9 cellular contexts compared by ENCODE assay signal in the genomic region with DNA sequence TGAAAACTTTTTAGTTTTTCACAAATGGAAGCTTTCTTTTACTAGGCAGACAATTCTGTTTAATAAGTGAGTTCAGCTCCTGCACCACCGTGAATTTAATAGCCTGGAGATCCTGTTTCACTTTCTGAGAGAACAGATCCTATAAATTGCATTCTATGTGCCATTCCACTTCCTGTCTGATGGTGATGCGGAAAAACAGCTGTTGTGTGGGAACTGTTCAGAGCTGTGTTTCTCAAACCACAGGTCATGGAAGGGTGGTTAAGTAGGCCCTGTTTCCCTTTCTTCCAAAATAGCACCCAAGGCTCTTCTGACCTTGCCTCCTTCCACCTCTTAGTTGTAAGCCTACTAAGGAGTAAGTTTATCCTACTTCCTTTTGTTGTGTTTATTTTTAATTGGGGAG.
A peak's percentile ranks its signal among the peaks of the same experiment; 100 is the strongest.
DNase-seq lines count a peak whose midpoint lies in the region; ATAC-seq and TF ChIP-seq lines count a peak whose summit lies in the region.
"Had no signal": no experiment of that assay in that cellular context is flagged by ENCODE, and none has a peak within 500 bp of the region (broad histone marks: within the 10 kb centered on the region; RNA-seq: fewer than 3 reads in every experiment).

No MANE protein-coding gene starts in this region.

- H3K4me1 ChIP-seq in Panc1 (ENCODE audit: control insufficient read depth, insufficient read depth, low read length) (peaks cover 13% of the 10 kb centered on the region), HAP-1 (no peaks in the 10 kb centered on the region)

- in situ Hi-C loops in Panc1 (cut with HindIII; ENCODE audit: low pct_unique_long_range_greater_than_20kb, low sequenced_read_pairs) = no loop called here
- in situ Hi-C loops in HAP-1 (cut with MboI; ENCODE audit: low sequenced_read_pairs) = loop anchor here (25.0 kb wide), 1 partner anchor 830 kb away; no protein-coding TSS in a partner anchor

- peak overlapping the region; percentile 52; the same call in 1 of the 2 replicates for H3K27ac ChIP-seq in Panc1 (ENCODE audit: low read length)
- H3K27ac ChIP-seq: A549 had no signal

- intact Hi-C loops in Panc1 (cut with micrococcal nuclease; ENCODE audit: unreplicated experiment) = loop anchor here (5.0 to 10.0 kb wide), 3 partner anchors 212 to 1215 kb away; no protein-coding TSS in a partner anchor

- H3K4me3 ChIP-seq in Panc1 (ENCODE audit: low read depth in 2 of 2, low read length in 2 of 2) (no peak overlapping the region), HAP-1 (no peak overlapping the region)
- H3K4me3 ChIP-seq: A549 had no signal

- CTCF ChIA-PET in Panc1 (lab: Charles Lee) = interaction anchor here (0.5 to 1.0 kb wide), 2 partner anchors 382 to 427 kb away, joined by 3 to 5 read pairs; no protein-coding TSS in a partner anchor

- POLR2A ChIA-PET in Panc1 (lab: Charles Lee) = no interaction called here

- DNase-seq in NCI-H2107 treated with DMSO at 0.1 percent for 48 hours (lab: John Stamatoyannopoulos, UW; ENCODE audit: unreplicated experiment) (peak; percentile 0), NCI-H2107 (lab: John Stamatoyannopoulos, UW) (no peak), Panc1 (ENCODE audit: low read depth, low spot score) (no peak), kidney glomerular epithelial cell (lab: John Stamatoyannopoulos, UW) (peak; percentile 43), HAP-1 (ENCODE audit: low spot score in 2 of 2) (no peak), SW 1271 (lab: John Stamatoyannopoulos, UW) (no peak), ureter (ENCODE audit: low spot score) (no peak)

- no peaks in the 10 kb centered on the region for H3K27me3 ChIP-seq in Panc1 (ENCODE audit: control insufficient read depth, insufficient read depth, low read length)
- peaks cover 3% of the 10 kb centered on the region; the same call in 1 of the 2 replicates for H3K27me3 ChIP-seq in HAP-1 (ENCODE audit: low read depth)

- no peaks in the 10 kb centered on the region for H3K9me3 ChIP-seq in Panc1 (ENCODE audit: control insufficient read depth, insufficient read depth, low read depth, low read length)
- H3K9me3 ChIP-seq in HAP-1 = no peaks in the 10 kb centered on the region
- H3K9me3 ChIP-seq: A549 had no signal

- ATAC-seq in HG02970 (IDR thresholded peaks at IDR 0.05; ENCODE audit: low FRiP score, unreplicated experiment) (peak; percentile 46), Panc1 (peak; percentile 57; the same call in 1 of the 2 replicates)
- ATAC-seq: A549 had no signal

- H3K36me3 ChIP-seq in Panc1 (ENCODE audit: control insufficient read depth, insufficient read depth, low read length) = no peaks in the 10 kb centered on the region
- no peaks in the 10 kb centered on the region for H3K36me3 ChIP-seq in HAP-1 (replicated peaks)

- no TSS peak for BruUV-seq in Panc1 (replicated peaks; lab: Mats Ljungman, UMichigan)

- TF ChIP-seq CTCF in Panc1 (IDR thresholded peaks at IDR 0.05) = no peak

Comparison
In these comparisons a context has a peak if more than half of its experiments do, and no peak if none do; other contexts are left out.
1. DNase-seq: peak in NCI-H2107 treated with DMSO at 0.1 percent for 48 hours (single experiment) and kidney glomerular epithelial cell (single experiment); none in NCI-H2107 (single experiment), Panc1 (single experiment), HAP-1 (0 of 2), SW 1271 (0 of 2) and ureter (single experiment).